ENCODE assay signal across 8 cellular contexts in genomic region chr10:2978111-2978510, GRCh38.
DNase-seq lines count a peak whose midpoint lies in the region; ATAC-seq, FAIRE-seq and TF ChIP-seq lines count a peak whose summit lies in the region.

No MANE protein-coding gene starts in this region.

- H3K27ac Mint-ChIP-seq in astrocyte (ENCODE audit: unreplicated experiment), result no peak overlapping the region

- no peaks in the 10 kb centered on the region for H3K36me3 Mint-ChIP-seq in astrocyte (ENCODE audit: low read depth, unreplicated experiment)

- H3K27ac ChIP-seq in astrocyte (ENCODE audit: low read depth, low read length), result no peak overlapping the region

- no peaks in the 10 kb centered on the region for H3K27me3 Mint-ChIP-seq in astrocyte (ENCODE audit: low read depth, unreplicated experiment)

- H3K4me3 ChIP-seq in astrocyte (ENCODE audit: insufficient read depth, low read depth, low read length), result no peak overlapping the region

- peak; percentile 77 for TF ChIP-seq CTCF in astrocyte (IDR thresholded peaks at IDR 0.05; ENCODE audit: insufficient read depth, low read depth, low read length)

- H3K4me3 Mint-ChIP-seq in astrocyte (ENCODE audit: unreplicated experiment), result no peak overlapping the region

- no peaks in the 10 kb centered on the region for H3K9me3 Mint-ChIP-seq in astrocyte (ENCODE audit: unreplicated experiment)

- FAIRE-seq in astrocyte (lab: Jason Lieb, UNC), result peak; percentile 73

- intact Hi-C loops in left colon (cut with DNase I, micrococcal nuclease), result no loop called here

- DNase-seq in ELR (ENCODE audit: low read depth) (peak; percentile 62), NCI-H1694 treated with DMSO at 0.1 percent for 48 hours (lab: John Stamatoyannopoulos, UW) (peak; percentile 65), astrocyte (ENCODE audit: low read depth) (peak; percentile 57), left colon (no peak)
- no peak for DNase-seq in stimulated activated CD4-positive, alpha-beta T cell treated with anti-CD3 and anti-CD28 coated beads, Interleukin-12 subunit alpha, Interleukin-12 subunit beta, amount 100 ng/mL, for 4 hours
- no peak for DNase-seq in activated CD4-positive, CD25-positive, alpha-beta regulatory T cell treated with anti-CD3 and anti-CD28 coated beads, Interleukin-2, amount 50 U/mL, for 72 hours

- peaks cover 32% of the 10 kb centered on the region for H3K4me1 Mint-ChIP-seq in astrocyte (ENCODE audit: low read depth, unreplicated experiment)

- H3K79me2 ChIP-seq in astrocyte (ENCODE audit: insufficient read depth, low read length), result no peaks in the 10 kb centered on the region

- no peaks in the 10 kb centered on the region for H3K9me3 ChIP-seq in astrocyte (ENCODE audit: insufficient read depth, low read depth, low read length)

- no peaks in the 10 kb centered on the region for H3K27me3 ChIP-seq in astrocyte (ENCODE audit: insufficient read depth, low read length)

- no peak overlapping the region for H3K9ac ChIP-seq in astrocyte (ENCODE audit: low read length)

- H4K20me1 ChIP-seq in astrocyte (ENCODE audit: insufficient read depth, low read length), result no peaks in the 10 kb centered on the region

- H2AFZ ChIP-seq in astrocyte (ENCODE audit: low read depth, low read length), result no peak overlapping the region

- no peaks in the 10 kb centered on the region for H3K36me3 ChIP-seq in astrocyte (ENCODE audit: insufficient read depth, low read length)

- no peak overlapping the region for H3K4me2 ChIP-seq in astrocyte (ENCODE audit: low read length)

- H3K4me1 ChIP-seq in astrocyte (ENCODE audit: insufficient read depth, low read length), result peaks cover 26% of the 10 kb centered on the region

- ATAC-seq in GM21825 (IDR thresholded peaks at IDR 0.05; ENCODE audit: unreplicated experiment) (peak; percentile 37), left colon (peak; percentile 69), GM18873 (IDR thresholded peaks at IDR 0.05; ENCODE audit: low FRiP score, unreplicated experiment) (no peak)

Comparison
In these comparisons a context has a peak if more than half of its experiments do, and no peak if none do; other contexts are left out.
1. DNase-seq: peak in ELR (single experiment), NCI-H1694 treated with DMSO at 0.1 percent for 48 hours (single experiment) and astrocyte (single experiment); none in left colon (0 of 2), stimulated activated CD4-positive, alpha-beta T cell treated with anti-CD3 and anti-CD28 coated beads, Interleukin-12 subunit alpha, Interleukin-12 subunit beta, amount 100 ng/mL, for 4 hours (single experiment) and activated CD4-positive, CD25-positive, alpha-beta regulatory T cell treated with anti-CD3 and anti-CD28 coated beads, Interleukin-2, amount 50 U/mL, for 72 hours (single experiment).